In the genomic region with DNA sequence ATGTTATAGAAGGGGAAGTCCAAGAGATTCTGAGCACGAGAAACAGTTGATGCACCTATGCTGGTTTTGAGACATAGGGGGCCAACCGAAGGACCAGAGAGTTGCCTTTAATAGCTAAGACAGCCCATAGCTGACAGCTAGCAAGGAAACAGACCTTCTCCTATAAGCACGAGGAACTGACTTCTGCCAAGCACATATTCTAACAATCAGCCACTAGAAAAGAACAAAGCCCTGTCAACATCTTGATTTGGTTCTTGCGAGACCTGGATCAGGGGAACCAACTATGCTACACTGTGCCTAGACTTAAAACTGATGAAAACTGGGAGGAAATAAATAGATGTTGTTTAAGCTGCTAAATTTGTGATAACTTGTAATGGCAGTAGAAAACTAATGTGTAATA, we compare ENCODE assay signal across 4 cellular contexts.
"Had no signal": no experiment of that assay in that cellular context is flagged by ENCODE, and none has a peak within 500 bp of the region (broad histone marks: within the 10 kb centered on the region; RNA-seq: fewer than 3 reads in every experiment).

No MANE protein-coding gene starts in this region.

- H3K4me2 ChIP-seq: GM23338 had no signal

- H3K4me3 ChIP-seq: GM23338 had no signal

- ATAC-seq: GM23338 had no signal

- DNase-seq: H9, HCEC 1CT, IMR-90 had no signal

- H2AFZ ChIP-seq: GM23338 had no signal
